Comparison of ENCODE assay signal across 24 cellular contexts in the genomic region with DNA sequence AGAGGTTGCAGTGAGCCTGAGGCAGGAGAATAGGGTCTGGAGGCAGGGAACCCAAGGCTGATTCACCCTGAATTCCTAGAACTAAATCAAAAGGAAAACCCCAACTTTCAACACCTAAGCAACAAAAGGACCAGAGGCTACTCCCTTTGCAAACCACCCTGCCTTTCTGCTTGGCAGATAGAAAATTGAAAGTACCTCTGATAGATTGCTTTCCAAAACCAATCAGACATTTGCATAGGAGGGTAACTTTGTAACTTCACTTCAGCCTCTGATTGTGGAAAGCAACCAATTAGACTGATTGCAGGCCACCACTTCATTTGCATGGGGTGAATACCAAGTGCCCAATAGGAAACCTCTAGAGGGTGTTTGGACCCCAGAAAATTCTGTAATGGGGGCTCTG. TPM values are rescaled to one million over a fixed set of nuclear protein-coding genes. Genes with fewer than 3 reads are reported as not detected.
DNase-seq lines count a peak whose midpoint lies in the region; ATAC-seq and TF ChIP-seq lines count a peak whose summit lies in the region.
"Had no signal": no experiment of that assay in that cellular context is flagged by ENCODE, and none has a peak within 500 bp of the region (broad histone marks: within the 10 kb centered on the region; RNA-seq: fewer than 3 reads in every experiment).

No MANE protein-coding gene starts in this region.

- H2AFZ ChIP-seq in GM23338 (peak overlapping the region; percentile 81), mammary epithelial cell (ENCODE audit: low read depth, low read length) (no peak overlapping the region)

- in situ Hi-C loops in mammary epithelial cell (cut with MboI; ENCODE audit: low sequenced_read_pairs in 2 of 2) = loop anchor here in 1 of 2 donors (25.0 kb wide), 1 partner anchor 480 kb away; a partner anchor contains a TSS

- H3K79me2 ChIP-seq in GM23338 (replicated peaks; ENCODE audit: insufficient read depth) (no peaks in the 10 kb centered on the region), mammary epithelial cell (ENCODE audit: insufficient read depth, low read length) (no peaks in the 10 kb centered on the region)

- H3K36me3 ChIP-seq in GM23338 (ENCODE audit: insufficient read depth) = no peaks in the 10 kb centered on the region
- H3K36me3 ChIP-seq in mammary epithelial cell (ENCODE audit: insufficient read depth, low read length) = no peaks in the 10 kb centered on the region
- H3K36me3 ChIP-seq: BLaER1 treated with 17β-estradiol and CSF1 and Interleukin-3, amounts not matched to agents 10 nM and 100 nM had no signal

- H3K4me1 ChIP-seq in GM23338 (ENCODE audit: insufficient read depth) (peaks cover 14% of the 10 kb centered on the region), mammary epithelial cell (ENCODE audit: insufficient read depth, low read length) (no peaks in the 10 kb centered on the region)
- H3K4me1 ChIP-seq: BLaER1 treated with 17β-estradiol and CSF1 and Interleukin-3, amounts not matched to agents 10 nM and 100 nM had no signal

- H3K27ac ChIP-seq in GM23338 (ENCODE audit: low read depth) (no peak overlapping the region), mammary epithelial cell (ENCODE audit: insufficient read depth, low read depth, low read length) (no peak overlapping the region)
- H3K27ac ChIP-seq: 22Rv1; BLaER1 treated with 17β-estradiol and CSF1 and Interleukin-3, amounts not matched to agents 10 nM and 100 nM; RWPE1 had no signal

- H4K20me1 ChIP-seq in GM23338 (replicated peaks; ENCODE audit: insufficient read depth) (no peaks in the 10 kb centered on the region), mammary epithelial cell (ENCODE audit: insufficient read depth, low read length) (no peaks in the 10 kb centered on the region)
- H4K20me1 ChIP-seq: BLaER1 treated with 17β-estradiol and CSF1 and Interleukin-3, amounts not matched to agents 10 nM and 100 nM had no signal

- H3K4me3 Mint-ChIP-seq in activated CD4-positive, alpha-beta T cell treated with anti-CD3 and anti-CD28 coated beads, Interleukin-2, amount 10 ng/mL, durations not matched to agents 24 days and 14 days = no peak overlapping the region
- H3K4me3 Mint-ChIP-seq in GM23338 = no peak overlapping the region
- H3K4me3 Mint-ChIP-seq in stimulated activated naive CD8-positive, alpha-beta T cell treated with anti-CD3 and anti-CD28 coated beads, Interleukin-15, amount 100 ng/mL, for 72 hours = no peak overlapping the region
- H3K4me3 Mint-ChIP-seq: CD4-positive, alpha-beta memory T cell; IgD-negative memory B cell had no signal

- BruUV-seq in mammary epithelial cell (replicated peaks; lab: Mats Ljungman, UMichigan) = no TSS peak

- H3K36me3 Mint-ChIP-seq in activated CD4-positive, alpha-beta T cell treated with anti-CD3 and anti-CD28 coated beads, Interleukin-2, amount 10 ng/mL, durations not matched to agents 24 days and 14 days (ENCODE audit: low read depth) = no peaks in the 10 kb centered on the region
- peaks cover 6% of the 10 kb centered on the region; the same call in 2 of the 3 replicates for H3K36me3 Mint-ChIP-seq in GM23338 (ENCODE audit: low read depth)
- H3K36me3 Mint-ChIP-seq: CD4-positive, alpha-beta memory T cell; IgD-negative memory B cell had no signal

- peak; percentile 52 for DNase-seq in activated CD4-positive, alpha-beta T cell treated with anti-CD3 and anti-CD28 coated beads, Interleukin-2, amount 10 ng/mL, durations not matched to agents 24 days and 14 days
- DNase-seq in activated CD4-positive, alpha-beta T cell treated with anti-CD3 and anti-CD28 coated beads for 48 hours = no peak
- no peak for DNase-seq in GM23338 (ENCODE audit: low spot score)
- DNase-seq in fibroblast of mammary gland (ENCODE audit: low read depth) = peak; percentile 9
- DNase-seq in stimulated activated naive CD8-positive, alpha-beta T cell treated with anti-CD3 and anti-CD28 coated beads, Interleukin-15, amount 100 ng/mL, for 72 hours = no peak
- DNase-seq in mammary epithelial cell = no peak
- no peak for DNase-seq in stimulated activated naive CD4-positive, alpha-beta T cell treated with Interleukin-2 at 50 U/mL for 16 hours (lab: John Stamatoyannopoulos, UW)
- DNase-seq: Caco-2; CD4-positive, alpha-beta memory T cell; DMS 273 treated with DMSO at 0.1 percent for 48 hours; DMS79 treated with DMSO at 0.1 percent for 48 hours; NCI-H1105; NCI-H146; NCI-H2029; NCI-H2227 treated with DMSO at 0.1 percent for 48 hours; NCI-H510A treated with DMSO at 0.1 percent for 48 hours; NCI-H748 treated with DMSO at 0.1 percent for 48 hours; NK-92 treated with Interleukin-12 subunit alpha and Interleukin-12 subunit beta, amount 100 ng/mL, for 24 hours; SIG-M5 had no signal

- no peaks in the 10 kb centered on the region for H3K9me3 Mint-ChIP-seq in activated CD4-positive, alpha-beta T cell treated with anti-CD3 and anti-CD28 coated beads, Interleukin-2, amount 10 ng/mL, durations not matched to agents 24 days and 14 days
- H3K9me3 Mint-ChIP-seq in GM23338 = peaks cover 14% of the 10 kb centered on the region
- H3K9me3 Mint-ChIP-seq in stimulated activated naive CD8-positive, alpha-beta T cell treated with anti-CD3 and anti-CD28 coated beads, Interleukin-15, amount 100 ng/mL, for 72 hours = no peaks in the 10 kb centered on the region
- H3K9me3 Mint-ChIP-seq: IgD-negative memory B cell had no signal

- dilution Hi-C loops in mammary epithelial cell (cut with HindIII; ENCODE audit: low sequenced_read_pairs) = no loop called here

- no peaks in the 10 kb centered on the region for H3K27me3 ChIP-seq in GM23338 (ENCODE audit: insufficient read depth)
- H3K27me3 ChIP-seq in mammary epithelial cell (ENCODE audit: insufficient read depth, low read length) = no peaks in the 10 kb centered on the region
- H3K27me3 ChIP-seq: BLaER1 treated with 17β-estradiol and CSF1 and Interleukin-3, amounts not matched to agents 10 nM and 100 nM had no signal

- H3K9ac ChIP-seq in mammary epithelial cell (ENCODE audit: insufficient read depth, low read length) = no peak overlapping the region
- H3K9ac ChIP-seq: BLaER1 treated with 17β-estradiol and CSF1 and Interleukin-3, amounts not matched to agents 10 nM and 100 nM had no signal

- H3K4me3 ChIP-seq in GM23338 (no peak overlapping the region), fibroblast of mammary gland (ENCODE audit: control insufficient read depth, low read depth, low read length) (no peak overlapping the region), mammary epithelial cell (replicated peaks in 1 of 3; ENCODE audit: insufficient read depth in 1 of 3, low read depth in 2 of 3, low read length in 3 of 3) (no peak overlapping the region)
- H3K4me3 ChIP-seq: BLaER1 treated with 17β-estradiol and CSF1 and Interleukin-3, amounts not matched to agents 10 nM and 100 nM had no signal

- CTCF ChIA-PET in mammary epithelial cell (lab: Charles Lee; ENCODE audit: low non-redundant PET) = no interaction called here

- H3K9me2 ChIP-seq in GM23338 (ENCODE audit: insufficient read depth) = no peaks in the 10 kb centered on the region

- no peak overlapping the region for H3K4me2 ChIP-seq in GM23338
- H3K4me2 ChIP-seq in mammary epithelial cell (ENCODE audit: insufficient read depth, low read depth, low read length) = no peak overlapping the region
- H3K4me2 ChIP-seq: BLaER1 treated with 17β-estradiol and CSF1 and Interleukin-3, amounts not matched to agents 10 nM and 100 nM had no signal

- peaks cover 37% of the 10 kb centered on the region for H3K4me1 Mint-ChIP-seq in activated CD4-positive, alpha-beta T cell treated with anti-CD3 and anti-CD28 coated beads, Interleukin-2, amount 10 ng/mL, durations not matched to agents 24 days and 14 days
- peaks cover 21% of the 10 kb centered on the region for H3K4me1 Mint-ChIP-seq in GM23338
- H3K4me1 Mint-ChIP-seq in stimulated activated naive CD8-positive, alpha-beta T cell treated with anti-CD3 and anti-CD28 coated beads, Interleukin-15, amount 100 ng/mL, for 72 hours = peaks cover 43% of the 10 kb centered on the region
- H3K4me1 Mint-ChIP-seq: CD4-positive, alpha-beta memory T cell; IgD-negative memory B cell had no signal

- no peak for ATAC-seq in GM23338
- ATAC-seq in stimulated activated naive CD8-positive, alpha-beta T cell treated with anti-CD3 and anti-CD28 coated beads, Interleukin-15, amount 100 ng/mL, for 72 hours = peak; percentile 42
- no peak for ATAC-seq in activated CD4-positive, CD25-positive, alpha-beta regulatory T cell treated with anti-CD3 and anti-CD28 coated beads, Interleukin-2, amount 50 U/mL, for 24 hours

- intact Hi-C loops in activated CD4-positive, alpha-beta T cell treated with anti-CD3 and anti-CD28 coated beads, Interleukin-2, amount 10 ng/mL, durations not matched to agents 24 days and 14 days (cut with micrococcal nuclease) = no loop called here
- intact Hi-C loops in mammary epithelial cell (cut with micrococcal nuclease) = no loop called here

- TF ChIP-seq CTCF in GM23338 (conservative IDR thresholded peaks at IDR 0.05; ENCODE audit: low read depth in 2 of 2) = no peak
- no peak for TF ChIP-seq CTCF in fibroblast of mammary gland (conservative IDR thresholded peaks at IDR 0.05; ENCODE audit: control insufficient read depth, insufficient read depth, low read depth, low read length)
- TF ChIP-seq CTCF in mammary epithelial cell (conservative IDR thresholded peaks at IDR 0.05 in 1 of 2, IDR thresholded peaks at IDR 0.05 in 1 of 2; ENCODE audit: extremely low read depth in 1 of 2, insufficient read depth in 1 of 2, low read depth in 1 of 2, low read length in 2 of 2) = no peak

- no peaks in the 10 kb centered on the region for H3K9me3 ChIP-seq in mammary epithelial cell (replicated peaks; ENCODE audit: insufficient read depth, low read length)
- H3K9me3 ChIP-seq: BLaER1 treated with 17β-estradiol and CSF1 and Interleukin-3, amounts not matched to agents 10 nM and 100 nM; Caco-2 had no signal

- 0 out of 2 replicates have a peak, but pooled peaks cover 3% of the 10 kb centered on the region for H3F3A ChIP-seq in GM23338 (replicated peaks; ENCODE audit: low read depth)

- no peak overlapping the region for H3K27ac Mint-ChIP-seq in activated CD4-positive, alpha-beta T cell treated with anti-CD3 and anti-CD28 coated beads, Interleukin-2, amount 10 ng/mL, durations not matched to agents 24 days and 14 days
- no peak overlapping the region for H3K27ac Mint-ChIP-seq in GM23338
- H3K27ac Mint-ChIP-seq in stimulated activated naive CD8-positive, alpha-beta T cell treated with anti-CD3 and anti-CD28 coated beads, Interleukin-15, amount 100 ng/mL, for 72 hours = no peak overlapping the region
- H3K27ac Mint-ChIP-seq: CD4-positive, alpha-beta memory T cell; IgD-negative memory B cell had no signal

- H3K27me3 Mint-ChIP-seq in activated CD4-positive, alpha-beta T cell treated with anti-CD3 and anti-CD28 coated beads, Interleukin-2, amount 10 ng/mL, durations not matched to agents 24 days and 14 days = peaks cover 12% of the 10 kb centered on the region
- H3K27me3 Mint-ChIP-seq in GM23338 (ENCODE audit: insufficient read depth, low read depth, poor library complexity) = peaks cover 7% of the 10 kb centered on the region
- peaks cover 22% of the 10 kb centered on the region for H3K27me3 Mint-ChIP-seq in stimulated activated naive CD8-positive, alpha-beta T cell treated with anti-CD3 and anti-CD28 coated beads, Interleukin-15, amount 100 ng/mL, for 72 hours
- H3K27me3 Mint-ChIP-seq: CD4-positive, alpha-beta memory T cell; IgD-negative memory B cell had no signal

RNA-seq across cellular contexts. Expression of a gene that starts 10.9 kb away (rescaled TPM):
- total RNA-seq in activated CD4-positive, alpha-beta T cell treated with anti-CD3 and anti-CD28 coated beads, Interleukin-2, amount 10 ng/mL, durations not matched to agents 24 days and 14 days = 0.43 and 0.82 TPM in 2 replicates
- total RNA-seq in GM23338 (2014; rRNA removed; shearing (Covaris generic)) = 85.4 and 94.8 TPM in 2 replicates
- polyA plus RNA-seq in GM23338 (2016; fragmentation: Nextera tagmentation; extraction: Ambion mirVana) (54.5 and 60.4 TPM in 2 replicates), mammary epithelial cell (91.0 TPM)
- 100 to 1,000 TPM in 1 of 2 donors, 10 to 100 TPM in 1; 39.5 to 127 TPM for total RNA-seq in mammary epithelial cell
- 37.2 TPM for polyA minus RNA-seq in mammary epithelial cell
- total RNA-seq: CD4-positive, alpha-beta memory T cell had no signal
- polyA plus RNA-seq: CD4-positive, alpha-beta memory T cell; IgD-negative memory B cell had no signal

RNA-seq across cellular contexts. Expression of a gene that starts 40.2 kb away (rescaled TPM):
- total RNA-seq in activated CD4-positive, alpha-beta T cell treated with anti-CD3 and anti-CD28 coated beads, Interleukin-2, amount 10 ng/mL, durations not matched to agents 24 days and 14 days = 12.4 and 12.9 TPM in 2 replicates
- 28.6 and 29.9 TPM in 2 replicates for total RNA-seq in GM23338 (2014; rRNA removed; shearing (Covaris generic))
- 8.5 and 8.6 TPM in 2 replicates for polyA plus RNA-seq in GM23338 (2016; fragmentation: Nextera tagmentation; extraction: Ambion mirVana)
- total RNA-seq in mammary epithelial cell = 10 to 100 TPM; 54.3 to 67.2 TPM
- 55.2 TPM for polyA plus RNA-seq in mammary epithelial cell
- 99.1 TPM for polyA minus RNA-seq in mammary epithelial cell

Comparison
In these comparisons a context has a peak if more than half of its experiments do, and no peak if none do; other contexts are left out.
1. DNase-seq: peak in activated CD4-positive, alpha-beta T cell treated with anti-CD3 and anti-CD28 coated beads, Interleukin-2, amount 10 ng/mL, durations not matched to agents 24 days and 14 days (single experiment) and fibroblast of mammary gland (single experiment); none in activated CD4-positive, alpha-beta T cell treated with anti-CD3 and anti-CD28 coated beads for 48 hours (single experiment), GM23338 (single experiment), stimulated activated naive CD8-positive, alpha-beta T cell treated with anti-CD3 and anti-CD28 coated beads, Interleukin-15, amount 100 ng/mL, for 72 hours (0 of 2), mammary epithelial cell (single experiment) and stimulated activated naive CD4-positive, alpha-beta T cell treated with Interleukin-2 at 50 U/mL for 16 hours (single experiment).
2. RNA of a gene that starts 10.9 kb away (total RNA-seq): 39.5 to 127 TPM in mammary epithelial cell and 85.4 to 94.8 TPM in GM23338; 0.43 to 0.82 TPM in activated CD4-positive, alpha-beta T cell treated with anti-CD3 and anti-CD28 coated beads, Interleukin-2, amount 10 ng/mL, durations not matched to agents 24 days and 14 days; every median in the first group is over 10 times any median in the second.